Comparison of ENCODE assay signal across 24 cellular contexts in the genomic region with DNA sequence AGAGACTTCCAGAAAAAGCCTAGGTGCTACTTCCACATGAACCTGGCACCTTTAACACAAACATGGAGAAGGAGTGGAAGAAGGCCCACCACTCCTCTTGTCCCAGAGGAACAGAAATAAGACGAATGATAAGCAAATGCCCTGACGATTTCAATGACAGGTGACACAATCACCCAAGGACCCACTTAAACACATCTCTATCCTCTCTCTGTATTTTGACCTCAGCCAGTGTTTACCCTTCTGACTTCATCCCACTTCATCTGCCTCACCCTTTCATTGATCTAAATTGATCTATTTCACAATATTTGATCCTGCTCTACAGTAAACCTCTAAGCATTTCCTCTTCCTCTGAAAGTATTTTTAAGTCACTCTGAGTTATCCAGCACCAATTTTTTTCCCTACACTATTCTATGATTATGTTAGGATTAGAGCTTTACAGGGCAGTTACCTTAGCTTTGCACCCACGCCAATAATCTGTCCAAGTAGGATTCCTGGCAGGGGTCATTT.
"Had no signal": no experiment of that assay in that cellular context is flagged by ENCODE, and none has a peak within 500 bp of the region (broad histone marks: within the 10 kb centered on the region; RNA-seq: fewer than 3 reads in every experiment).

No MANE protein-coding gene starts in this region.

- ATAC-seq: activated CD8-positive, alpha-beta memory T cell treated with anti-CD3 and anti-CD28 coated beads, Interleukin-2, amount 10 ng/mL, durations not matched to agents 7 days and 5 days; activated naive CD8-positive, alpha-beta T cell treated with anti-CD3 and anti-CD28 coated beads, Interleukin-2, amount 50 U/mL, for 24 hours; left lung; natural killer cell; T-helper 17 cell had no signal

- H3K36me3 Mint-ChIP-seq: natural killer cell had no signal

- H3K9me3 ChIP-seq: left lung, prostate gland, right atrium auricular region, tibial nerve, uterus had no signal

- H3K27ac Mint-ChIP-seq: activated CD4-positive, alpha-beta memory T cell treated with anti-CD3 and anti-CD28 coated beads, Interleukin-2, amount 10 ng/mL, durations not matched to agents 7 days and 5 days; activated CD8-positive, alpha-beta memory T cell treated with anti-CD3 and anti-CD28 coated beads, Interleukin-2, amount 10 ng/mL, durations not matched to agents 7 days and 5 days; activated naive CD8-positive, alpha-beta T cell treated with anti-CD3 and anti-CD28 coated beads, Interleukin-2, amount 50 U/mL, for 24 hours; brain; natural killer cell; stimulated activated naive CD8-positive, alpha-beta T cell treated with anti-CD3 and anti-CD28 coated beads, Interleukin-15, Interleukin-2, amounts not matched to agents 100 ng/mL and 50 ng/mL, for 24 hours; T-helper 17 cell had no signal

- H3K9me3 Mint-ChIP-seq: activated CD4-positive, alpha-beta memory T cell treated with anti-CD3 and anti-CD28 coated beads, Interleukin-2, amount 10 ng/mL, durations not matched to agents 7 days and 5 days; activated naive CD8-positive, alpha-beta T cell treated with anti-CD3 and anti-CD28 coated beads, Interleukin-2, amount 50 U/mL, for 24 hours; immature natural killer cell; natural killer cell; stimulated activated naive CD8-positive, alpha-beta T cell treated with anti-CD3 and anti-CD28 coated beads, Interleukin-15, Interleukin-2, amounts not matched to agents 100 ng/mL and 50 ng/mL, for 24 hours had no signal

- H3K27me3 Mint-ChIP-seq: activated CD4-positive, alpha-beta memory T cell treated with anti-CD3 and anti-CD28 coated beads, Interleukin-2, amount 10 ng/mL, durations not matched to agents 7 days and 5 days; activated CD8-positive, alpha-beta memory T cell treated with anti-CD3 and anti-CD28 coated beads, Interleukin-2, amount 10 ng/mL, durations not matched to agents 7 days and 5 days; activated naive CD8-positive, alpha-beta T cell treated with anti-CD3 and anti-CD28 coated beads, Interleukin-2, amount 50 U/mL, for 24 hours; stimulated activated naive CD8-positive, alpha-beta T cell treated with anti-CD3 and anti-CD28 coated beads, Interleukin-15, Interleukin-2, amounts not matched to agents 100 ng/mL and 50 ng/mL, for 24 hours; T-helper 17 cell had no signal

- H3K4me1 Mint-ChIP-seq: activated CD8-positive, alpha-beta memory T cell treated with anti-CD3 and anti-CD28 coated beads, Interleukin-2, amount 10 ng/mL, durations not matched to agents 7 days and 5 days; activated naive CD8-positive, alpha-beta T cell treated with anti-CD3 and anti-CD28 coated beads, Interleukin-2, amount 50 U/mL, for 24 hours; natural killer cell had no signal

- H3K36me3 ChIP-seq: prostate gland, uterus had no signal

- DNase-seq: activated CD4-positive, alpha-beta memory T cell treated with anti-CD3 and anti-CD28 coated beads, Interleukin-2, amount 10 ng/mL, durations not matched to agents 7 days and 5 days; activated CD4-positive, alpha-beta T cell treated with anti-CD3 and anti-CD28 coated beads for 48 hours; activated CD8-positive, alpha-beta memory T cell treated with anti-CD3 and anti-CD28 coated beads, Interleukin-2, amount 10 ng/mL, durations not matched to agents 7 days and 5 days; activated gamma-delta T cell; activated naive CD4-positive, alpha-beta T cell treated with anti-CD3 and anti-CD28 coated beads, Interleukin-2, amount 50 U/mL, for 16 hours; activated naive CD8-positive, alpha-beta T cell treated with anti-CD3 and anti-CD28 coated beads, Interleukin-2, amount 50 U/mL, for 24 hours; activated T-cell treated with anti-CD3 and anti-CD28 coated beads for 4 hours; aorta; effector CD4-positive, alpha-beta T cell; erythroblast; foreskin fibroblast; immature natural killer cell; left lung; midbrain; natural killer cell; stimulated activated CD4-positive, alpha-beta T cell treated with anti-CD3 and anti-CD28 coated beads, Interleukin-1b, Interleukin-23, amount 100 ng/mL, for 48 hours; T-helper 17 cell; uterus had no signal

- H3K27me3 ChIP-seq: hepatocyte, left lung, right atrium auricular region, tibial nerve, uterus had no signal

- H3K4me1 ChIP-seq: left lung, prostate gland, tibial nerve, uterus had no signal

- H3K27ac ChIP-seq: hepatocyte, left lung, prostate gland, right atrium auricular region, tibial nerve, uterus had no signal

- H3K4me3 Mint-ChIP-seq: activated CD4-positive, alpha-beta memory T cell treated with anti-CD3 and anti-CD28 coated beads, Interleukin-2, amount 10 ng/mL, durations not matched to agents 7 days and 5 days; activated CD8-positive, alpha-beta memory T cell treated with anti-CD3 and anti-CD28 coated beads, Interleukin-2, amount 10 ng/mL, durations not matched to agents 7 days and 5 days; activated naive CD8-positive, alpha-beta T cell treated with anti-CD3 and anti-CD28 coated beads, Interleukin-2, amount 50 U/mL, for 24 hours; brain; immature natural killer cell; natural killer cell; stimulated activated naive CD8-positive, alpha-beta T cell treated with anti-CD3 and anti-CD28 coated beads, Interleukin-15, Interleukin-2, amounts not matched to agents 100 ng/mL and 50 ng/mL, for 24 hours; T-helper 17 cell had no signal

- H3K4me3 ChIP-seq: hepatocyte, left lung, prostate gland, right atrium auricular region, tibial nerve, uterus had no signal
